Comparison of ENCODE assay signal across 24 cellular contexts in genomic region chr22:36016656-36017055, GRCh38. TPM values are rescaled to one million over a fixed set of nuclear protein-coding genes. Genes with fewer than 3 reads are reported as not detected.
A peak's percentile ranks its signal among the peaks of the same experiment; 100 is the strongest.
DNase-seq lines count a peak whose midpoint lies in the region; ATAC-seq and TF ChIP-seq lines count a peak whose summit lies in the region.
"Had no signal": no experiment of that assay in that cellular context is flagged by ENCODE, and none has a peak within 500 bp of the region (broad histone marks: within the 10 kb centered on the region; RNA-seq: fewer than 3 reads in every experiment).

No MANE protein-coding gene starts in this region.

- 37 to 52% (median 45%) methylated on average over 3 of the region's 3 CpGs for WGBS in heart left ventricle, 4 donors

- TF ChIP-seq CTCF in heart left ventricle (IDR thresholded peaks at IDR 0.05): no peak
- TF ChIP-seq CTCF in cardiac fibroblast (IDR thresholded peaks at IDR 0.05; ENCODE audit: low read depth, low read length): no peak
- no peak for TF ChIP-seq CTCF in nephron progenitor cell (IDR thresholded peaks at IDR 0.05)
- TF ChIP-seq CTCF in type B pancreatic cell (conservative IDR thresholded peaks at IDR 0.05): no peak

- H3K36me3 Mint-ChIP-seq in nephron progenitor cell (ENCODE audit: low read depth) (peaks cover 26% of the 10 kb centered on the region), type B pancreatic cell (peaks cover 11% of the 10 kb centered on the region)
- H3K36me3 Mint-ChIP-seq: T-cell had no signal

- H3K4me3 ChIP-seq in heart left ventricle (no peak overlapping the region), cardiac fibroblast (replicated peaks in 1 of 2; ENCODE audit: low read depth in 2 of 2, low read length in 2 of 2) (no peak overlapping the region)
- H3K4me3 ChIP-seq: cardiac muscle cell, upper lobe of right lung had no signal

- H3K36me3 ChIP-seq in heart left ventricle: no peaks in the 10 kb centered on the region
- H3K36me3 ChIP-seq: cardiac muscle cell, upper lobe of right lung had no signal

- H3K27ac ChIP-seq in heart left ventricle: peak overlapping the region in 7 of 12 donors; percentile 3 to 48 (median 19)
- H3K27ac ChIP-seq: 22Rv1, cardiac muscle cell, upper lobe of right lung had no signal

- TF ChIP-seq POLR2A in heart left ventricle (IDR thresholded peaks at IDR 0.05): no peak

- H3K9me3 Mint-ChIP-seq in nephron progenitor cell (peaks cover 15% of the 10 kb centered on the region), type B pancreatic cell (no peaks in the 10 kb centered on the region)
- H3K9me3 Mint-ChIP-seq: activated CD4-positive, alpha-beta T cell treated with anti-CD3 and anti-CD28 coated beads, Interleukin-2, amount 10 ng/mL, durations not matched to agents 7 days and 5 days; T-cell had no signal

- peak overlapping the region; percentile 95 for H3K27ac Mint-ChIP-seq in nephron progenitor cell
- peak overlapping the region; percentile 95 for H3K27ac Mint-ChIP-seq in type B pancreatic cell
- H3K27ac Mint-ChIP-seq: activated CD4-positive, alpha-beta T cell treated with anti-CD3 and anti-CD28 coated beads, Interleukin-2, amount 10 ng/mL, durations not matched to agents 7 days and 5 days; T-cell had no signal

- H3K4me1 Mint-ChIP-seq in nephron progenitor cell (peaks cover 81% of the 10 kb centered on the region), type B pancreatic cell (ENCODE audit: unreplicated experiment) (peaks cover 66% of the 10 kb centered on the region)

- H3K27me3 Mint-ChIP-seq in nephron progenitor cell (ENCODE audit: low read depth, poor library complexity) (no peaks in the 10 kb centered on the region), type B pancreatic cell (no peaks in the 10 kb centered on the region)

- ATAC-seq in heart left ventricle (peak in 2 of 4 donors; percentile 24 to 26), Right ventricle myocardium superior (ENCODE audit: poor library complexity) (no peak), GM19455 (IDR thresholded peaks at IDR 0.05; ENCODE audit: unreplicated experiment) (no peak), GM18498 (IDR thresholded peaks at IDR 0.05; ENCODE audit: unreplicated experiment) (no peak)
- ATAC-seq: Right ventricle myocardium inferior, T-cell, upper lobe of right lung had no signal

- H3K4me3 Mint-ChIP-seq in nephron progenitor cell (peak overlapping the region; percentile 59), type B pancreatic cell (peak overlapping the region; percentile 69)
- H3K4me3 Mint-ChIP-seq: activated CD4-positive, alpha-beta T cell treated with anti-CD3 and anti-CD28 coated beads, Interleukin-2, amount 10 ng/mL, durations not matched to agents 7 days and 5 days; T-cell had no signal

- no peak for DNase-seq in heart left ventricle
- no peak for DNase-seq in Right ventricle myocardium superior
- peak; percentile 45 to 62 for DNase-seq in cardiac fibroblast (ENCODE audit: low read depth in 2 of 2)
- DNase-seq in nephron progenitor cell: no peak
- DNase-seq in type B pancreatic cell (ENCODE audit: extremely low spot score, unreplicated experiment): no peak
- no peak for DNase-seq in amniotic stem cell (lab: John Stamatoyannopoulos, UW)
- DNase-seq: activated CD4-positive, alpha-beta T cell treated with anti-CD3 and anti-CD28 coated beads, Interleukin-2, amount 10 ng/mL, durations not matched to agents 7 days and 5 days; activated effector memory CD4-positive, alpha-beta T cell treated with anti-CD3 and anti-CD28 coated beads, Interleukin-2, amount 50 U/mL, for 16 hours; dermis blood vessel endothelial cell; foreskin melanocyte; mammary epithelial cell; naive B cell; NCI-H146; NCI-H69; small intestine; stimulated activated CD4-positive, alpha-beta T cell treated with anti-CD3 and anti-CD28 coated beads, Interleukin-2, amount 100 ng/mL, for 48 hours; stimulated activated naive CD4-positive, alpha-beta T cell treated with Interleukin-2 at 50 U/mL for 16 hours; T-cell; upper lobe of right lung had no signal

- peaks cover 0 to 3% (median 0%) of the 10 kb centered on the region in 12 donors for H3K9me3 ChIP-seq in heart left ventricle
- H3K9me3 ChIP-seq: upper lobe of right lung had no signal

- H3K27me3 ChIP-seq in heart left ventricle: no peaks in the 10 kb centered on the region
- H3K27me3 ChIP-seq: cardiac muscle cell, upper lobe of right lung had no signal

- peaks cover 0 to 49% (median 39%) of the 10 kb centered on the region in 12 donors for H3K4me1 ChIP-seq in heart left ventricle

- intact Hi-C loops in heart left ventricle (cut with DNase I): no loop called here
- intact Hi-C loops in Right ventricle myocardium superior (cut with DNase I): no loop called here

RNA-seq across cellular contexts. Expression of gene RBFOX2, which starts 12.0 kb away (rescaled TPM):
- total RNA-seq in heart left ventricle (100 to 1,000 TPM in 1 of 9 donors, 10 to 100 TPM in 8; 71.0 to 102 (median 84.8) TPM), Right ventricle myocardium superior (74.4 TPM), type B pancreatic cell (ENCODE audit: low replicate concordance) (94.1 and 164 TPM in 2 replicates)
- 10 to 100 TPM; 31.0 to 41.0 TPM for polyA plus RNA-seq in heart left ventricle

Comparison
In these comparisons a context has a peak if more than half of its experiments do, and no peak if none do; other contexts are left out.
1. DNase-seq: peak in cardiac fibroblast (2 of 2); none in heart left ventricle (0 of 5), Right ventricle myocardium superior (single experiment), nephron progenitor cell (single experiment), type B pancreatic cell (single experiment) and amniotic stem cell (single experiment).